Comparison of ENCODE assay signal across 8 cellular contexts in genomic region chr4:78938474-78938867, GRCh38. TPM values are rescaled to one million over a fixed set of nuclear protein-coding genes. Genes with fewer than 3 reads are reported as not detected.
DNase-seq lines count a peak whose midpoint lies in the region; ATAC-seq and TF ChIP-seq lines count a peak whose summit lies in the region.

No MANE protein-coding gene starts in this region.

- no peak overlapping the region for H2BK15ac ChIP-seq in H9 (ENCODE audit: low read depth, low read length)

- H3K79me1 ChIP-seq in H9 (ENCODE audit: insufficient read depth, low read depth, low read length, poor library complexity, severe bottlenecking) = no peaks in the 10 kb centered on the region

- no peak overlapping the region for H2AFZ ChIP-seq in H9 (ENCODE audit: low read length)

- ATAC-seq in GM21528 (IDR thresholded peaks at IDR 0.05; ENCODE audit: low FRiP score, unreplicated experiment) = no peak

- H4K91ac ChIP-seq in H9 (ENCODE audit: insufficient read length, low read depth, low read length) = no peak overlapping the region

- no peaks in the 10 kb centered on the region for H3K9me3 Mint-ChIP-seq in H9
- no peaks in the 10 kb centered on the region for H3K9me3 Mint-ChIP-seq in progenitor cell of endocrine pancreas (ENCODE audit: low read depth)

- CTCF ChIA-PET in HEK293T (lab: Yijun Ruan, JAX) = interaction anchor here (0.7 to 1.2 kb wide), 2 partner anchors 14 to 248 kb away, joined by 3 read pairs; no protein-coding TSS in a partner anchor

- no peak overlapping the region for H3T11ph ChIP-seq in H9 (ENCODE audit: low read length)

- H3K27me3 Mint-ChIP-seq in H9 (ENCODE audit: low read depth) = peaks cover 27% of the 10 kb centered on the region
- H3K27me3 Mint-ChIP-seq in progenitor cell of endocrine pancreas = peaks cover 19% of the 10 kb centered on the region

- H4K8ac ChIP-seq in H9 (replicated peaks; ENCODE audit: insufficient read length, low read depth, low read length) = no peak overlapping the region

- H3K23me2 ChIP-seq in H9 (ENCODE audit: insufficient read length, low read depth, low read length, poor library complexity, severe bottlenecking) = peaks cover 6% of the 10 kb centered on the region

- H3K14ac ChIP-seq in H9 (ENCODE audit: insufficient read depth, low read length) = peak overlapping the region; percentile 95

- H3K56ac ChIP-seq in H9 (ENCODE audit: insufficient read length, low read depth, low read length) = no peak overlapping the region

- DNase-seq in H9 (no peak), OCI-M1 (lab: John Stamatoyannopoulos, UW) (peak; percentile 41), epithelial cell of proximal tubule (ENCODE audit: low read depth) (no peak), progenitor cell of endocrine pancreas (ENCODE audit: low spot score, unreplicated experiment) (no peak), HEK293T (ENCODE audit: extremely low spot score) (no peak), COR-L47 (lab: John Stamatoyannopoulos, UW) (no peak), NCI-H187 (lab: John Stamatoyannopoulos, UW) (no peak)

- H3K27ac ChIP-seq in H9 (ENCODE audit: insufficient read length, low read depth, low read length) = no peak overlapping the region

- H2BK120ac ChIP-seq in H9 (ENCODE audit: low read depth, low read length, poor library complexity, severe bottlenecking) = no peak overlapping the region

- H3K4me2 ChIP-seq in H9 (ENCODE audit: insufficient read depth, insufficient read length, low read length) = peak overlapping the region; percentile 56

- H3K4ac ChIP-seq in H9 (ENCODE audit: low read depth, low read length) = no peak overlapping the region

- H3K27ac Mint-ChIP-seq in H9 = peak overlapping the region; percentile 49 to 86 (median 56); a peak in 5 of 7 replicates
- H3K27ac Mint-ChIP-seq in progenitor cell of endocrine pancreas = peak overlapping the region; percentile 89

- no CpG with 5 or more reads among the region's 7 CpGs for WGBS in H9 (ENCODE audit: extremely low coverage, insufficient read length, low lambda C conversion rate)

- no peak overlapping the region for H2BK20ac ChIP-seq in H9 (ENCODE audit: low read depth, low read length, poor library complexity, severe bottlenecking)

- no peak overlapping the region for H3K18ac ChIP-seq in H9 (ENCODE audit: insufficient read length, low read depth, low read length)

- H3K4me3 Mint-ChIP-seq in H9 (peak overlapping the region; percentile 83 to 97), progenitor cell of endocrine pancreas (ENCODE audit: low read depth) (peak overlapping the region; percentile 90)

- peak overlapping the region; percentile 78 for H3K4me3 ChIP-seq in epithelial cell of proximal tubule (ENCODE audit: low read depth, low read length)

- no peak overlapping the region for H2BK12ac ChIP-seq in H9 (ENCODE audit: insufficient read length, low read depth, low read length)

- H3K4me1 ChIP-seq in H9 (ENCODE audit: insufficient read depth, low read length) = peaks cover 13% of the 10 kb centered on the region; the same call in 1 of the 2 replicates

- no peak overlapping the region for H3K23ac ChIP-seq in H9 (ENCODE audit: insufficient read length, low read depth, low read length)

- POLR2A ChIA-PET in HEK293T (lab: Yijun Ruan, JAX) = interaction anchor here (1.0 to 1.6 kb wide), 2 partner anchors 29 to 740 kb away, joined by 3 to 6 read pairs; no protein-coding TSS in a partner anchor

- no peak overlapping the region for H2BK5ac ChIP-seq in H9 (ENCODE audit: insufficient read length, low read length)

- H3K4me1 Mint-ChIP-seq in H9 = peaks cover 33 to 35% of the 10 kb centered on the region in 2 experiments
- peaks cover 22% of the 10 kb centered on the region for H3K4me1 Mint-ChIP-seq in progenitor cell of endocrine pancreas (ENCODE audit: low read depth)

- H2AK5ac ChIP-seq in H9 (ENCODE audit: insufficient read length, low read length) = no peak overlapping the region

- no peaks in the 10 kb centered on the region; the same call in 1 of the 2 replicates for H3K27me3 ChIP-seq in H9 (ENCODE audit: insufficient read depth, low read length)

- H4K20me1 ChIP-seq in H9 (ENCODE audit: control insufficient read depth, insufficient read depth, insufficient read length) = no peaks in the 10 kb centered on the region

- peak overlapping the region; percentile 83 for H3K9ac ChIP-seq in H9 (ENCODE audit: extremely low read depth, insufficient read length, low read length)

- H3K36me3 Mint-ChIP-seq in H9 (ENCODE audit: insufficient read depth in 1 of 3, low read depth in 3 of 3) (peaks cover 0 to 2% (median 0%) of the 10 kb centered on the region in 3 experiments; a peak in 2 of 7 replicates), progenitor cell of endocrine pancreas (ENCODE audit: insufficient read depth) (no peaks in the 10 kb centered on the region)

- H4K5ac ChIP-seq in H9 (ENCODE audit: insufficient read length, low read depth, low read length) = no peak overlapping the region

- no peak for TF ChIP-seq CTCF in H9 (conservative IDR thresholded peaks at IDR 0.05)
- TF ChIP-seq CTCF in epithelial cell of proximal tubule (conservative IDR thresholded peaks at IDR 0.05; ENCODE audit: low read depth, low read length) = no peak
- no peak for TF ChIP-seq CTCF in progenitor cell of endocrine pancreas (IDR thresholded peaks at IDR 0.05; ENCODE audit: unreplicated experiment)

- no peaks in the 10 kb centered on the region for H3K9me3 ChIP-seq in H9 (ENCODE audit: control insufficient read depth, low read depth, low read length)

- no peaks in the 10 kb centered on the region; the same call in 1 of the 2 replicates for H3K79me2 ChIP-seq in H9 (ENCODE audit: insufficient read depth, low read length)

TF ChIP-seq in HEK293T, 16 proteins besides CTCF, POLR2A, EP300 and RAD21:
- TF ChIP-seq ZNF384 (IDR thresholded peaks at IDR 0.05) = no peak
- no peak for TF ChIP-seq ELF4 (IDR thresholded peaks at IDR 0.05)
- no peak for TF ChIP-seq FOXA1 (IDR thresholded peaks at IDR 0.05)
- TF ChIP-seq FOXK2 (IDR thresholded peaks at IDR 0.05) = no peak
- no peak for TF ChIP-seq CTBP1 (IDR thresholded peaks at IDR 0.05; ENCODE audit: borderline replicate concordance)
- TF ChIP-seq LEF1 (IDR thresholded peaks at IDR 0.05; ENCODE audit: borderline replicate concordance) = no peak
- no peak for TF ChIP-seq HDGF (IDR thresholded peaks at IDR 0.05; ENCODE audit: borderline replicate concordance)
- TF ChIP-seq NFRKB (IDR thresholded peaks at IDR 0.05) = no peak
- no peak for TF ChIP-seq SP1 (IDR thresholded peaks at IDR 0.05)
- no peak for TF ChIP-seq PKNOX1 (IDR thresholded peaks at IDR 0.05)
- TF ChIP-seq L3MBTL2 (conservative IDR thresholded peaks at IDR 0.05) = no peak

RNA-seq across cellular contexts. Expression of gene PAQR3, which starts 0.8 kb away (rescaled TPM):
- total RNA-seq in H9 (2021) = 23.9 and 26.3 TPM in 2 replicates
- total RNA-seq in epithelial cell of proximal tubule = 27.8 and 31.7 TPM in 2 replicates
- total RNA-seq in progenitor cell of endocrine pancreas = 16.0 and 16.2 TPM in 2 replicates
